In the genomic region with DNA sequence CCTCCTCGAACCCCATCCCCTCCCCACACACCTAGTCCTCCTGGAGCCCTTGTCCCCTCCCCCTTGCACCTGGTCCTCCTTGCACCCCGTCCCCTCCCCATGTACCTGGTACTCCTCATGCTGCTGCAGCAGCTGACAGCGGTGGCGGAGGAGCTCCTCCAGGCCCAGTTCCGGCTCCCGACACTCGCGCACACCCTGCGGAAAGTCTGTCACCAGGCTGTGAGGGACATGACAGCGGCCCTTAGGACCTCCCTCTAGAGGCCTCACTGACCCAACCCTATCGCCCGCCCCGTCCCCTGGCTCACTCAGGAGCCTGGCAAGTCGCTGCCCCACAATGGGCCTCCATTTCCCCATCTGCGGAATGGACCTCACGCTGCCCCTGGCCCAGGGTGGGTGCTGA, we compare ENCODE assay signal across 25 cellular contexts. TPM values are rescaled to one million over a fixed set of nuclear protein-coding genes. Genes with fewer than 3 reads are reported as not detected.
"Had no signal": no experiment of that assay in that cellular context is flagged by ENCODE, and none has a peak within 500 bp of the region (broad histone marks: within the 10 kb centered on the region; RNA-seq: fewer than 3 reads in every experiment).

No MANE protein-coding gene starts in this region.

- H3K4me3 ChIP-seq: heart left ventricle, lower lobe of right lung, ovary, prostate gland, skin epidermis, tibial nerve, vagina had no signal

- H3K9me3 ChIP-seq: heart left ventricle, lower lobe of right lung, neutrophil, ovary, prostate gland, tibial nerve, vagina had no signal

- ATAC-seq: left ventricle myocardium superior; lower lobe of right lung; naive thymus-derived CD8-positive, alpha-beta T cell; sciatic nerve; stimulated activated naive CD8-positive, alpha-beta T cell treated with anti-CD3 and anti-CD28 coated beads, Interleukin-15, amount 100 ng/mL, for 72 hours had no signal

- H3K27me3 ChIP-seq: heart left ventricle, neutrophil, ovary, tibial nerve, vagina had no signal

- DNase-seq: heart left ventricle; hypothalamus; immature natural killer cell; left ventricle myocardium superior; lower lobe of right lung; mammary epithelial cell; mesenchymal stem cell; naive thymus-derived CD8-positive, alpha-beta T cell; occipital lobe; ovary; retina; stimulated activated CD4-positive, alpha-beta T cell treated with anti-CD3 and anti-CD28 coated beads, Interleukin-1b, Interleukin-23, amount 100 ng/mL, for 48 hours; stimulated activated CD4-positive, alpha-beta T cell treated with anti-CD3 and anti-CD28 coated beads, Interleukin-2, amount 100 ng/mL, for 48 hours; stimulated activated CD4-positive, alpha-beta T cell treated with anti-CD3 and anti-CD28 coated beads, Interleukin-4, amount 100 ng/mL, for 4 hours; stimulated activated CD8-positive, alpha-beta memory T cell treated with anti-CD3 and anti-CD28 coated beads, Interleukin-4, amount 100 ng/mL, for 48 hours; stimulated activated naive CD4-positive, alpha-beta T cell treated with Interleukin-2 at 50 U/mL for 16 hours; stimulated activated naive CD8-positive, alpha-beta T cell treated with anti-CD3 and anti-CD28 coated beads, Interleukin-15, amount 100 ng/mL, for 72 hours; substantia nigra had no signal

- H3K4me1 ChIP-seq: prostate gland had no signal

- H3K36me3 ChIP-seq: neutrophil, ovary, prostate gland had no signal

- H3K27ac ChIP-seq: heart left ventricle, lower lobe of right lung, neutrophil, ovary, prostate gland, skin epidermis, tibial nerve, vagina had no signal

RNA-seq across cellular contexts. Expression of a gene that starts 18.6 kb away (rescaled TPM):
- polyA plus RNA-seq: immature natural killer cell had no signal

RNA-seq across cellular contexts. Expression of a gene that starts 55.9 kb away (rescaled TPM):
- total RNA-seq: naive thymus-derived CD8-positive, alpha-beta T cell; temporal lobe had no signal
- polyA plus RNA-seq: immature natural killer cell; naive thymus-derived CD8-positive, alpha-beta T cell had no signal
